ENCODE assay signal across 31 cellular contexts in the genomic region with DNA sequence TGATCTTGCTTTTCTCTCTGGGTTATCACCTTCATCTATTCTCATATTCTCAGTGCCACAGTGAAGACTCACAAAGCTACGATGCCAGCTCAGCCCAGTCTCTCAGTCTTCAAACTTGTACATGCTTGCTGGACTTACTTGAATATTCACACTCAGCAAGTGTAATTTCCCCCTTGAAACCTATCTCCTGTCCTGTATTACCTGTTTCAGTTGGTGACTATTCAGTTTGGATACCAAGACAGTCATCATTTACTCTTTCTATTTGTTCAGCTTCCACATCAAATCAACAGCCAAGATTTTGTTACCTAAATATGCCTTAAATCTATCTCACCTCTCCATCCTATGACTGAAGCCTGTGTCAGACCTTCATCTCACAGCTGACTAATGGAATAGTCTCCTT.
"Had no signal": no experiment of that assay in that cellular context is flagged by ENCODE, and none has a peak within 500 bp of the region (broad histone marks: within the 10 kb centered on the region; RNA-seq: fewer than 3 reads in every experiment).

No MANE protein-coding gene starts in this region.

- H3K27ac Mint-ChIP-seq: activated B cell treated with CpG ODN at 0.5 μM for 24 hours; activated CD4-positive, alpha-beta memory T cell treated with anti-CD3 and anti-CD28 coated beads, Interleukin-2, amount 10 ng/mL, durations not matched to agents 7 days and 5 days; activated CD8-positive, alpha-beta memory T cell treated with anti-CD3 and anti-CD28 coated beads, Interleukin-2, amount 10 ng/mL, durations not matched to agents 7 days and 5 days; activated naive CD4-positive, alpha-beta T cell treated with anti-CD3 and anti-CD28 coated beads, Interleukin-2, amount 10 ng/mL, durations not matched to agents 7 days and 5 days; activated naive CD8-positive, alpha-beta T cell; activated naive CD8-positive, alpha-beta T cell treated with anti-CD3 and anti-CD28 coated beads, Interleukin-2, amount 50 U/mL, for 24 hours had no signal

- H3K4me1 Mint-ChIP-seq: activated B cell treated with CpG ODN at 0.5 μM for 24 hours; activated CD4-positive, alpha-beta memory T cell treated with anti-CD3 and anti-CD28 coated beads, Interleukin-2, amount 10 ng/mL, durations not matched to agents 7 days and 5 days; activated CD8-positive, alpha-beta memory T cell treated with anti-CD3 and anti-CD28 coated beads, Interleukin-2, amount 10 ng/mL, durations not matched to agents 7 days and 5 days; activated naive CD4-positive, alpha-beta T cell treated with anti-CD3 and anti-CD28 coated beads, Interleukin-2, amount 10 ng/mL, durations not matched to agents 7 days and 5 days; central memory CD8-positive, alpha-beta T cell had no signal

- H3K9me3 Mint-ChIP-seq: activated B cell treated with CpG ODN at 0.5 μM for 24 hours; activated naive CD4-positive, alpha-beta T cell treated with anti-CD3 and anti-CD28 coated beads, Interleukin-2, amount 10 ng/mL, durations not matched to agents 7 days and 5 days; activated naive CD8-positive, alpha-beta T cell treated with anti-CD3 and anti-CD28 coated beads, Interleukin-2, amount 50 U/mL, for 24 hours; brain had no signal

- H3K4me3 Mint-ChIP-seq: activated B cell treated with CpG ODN at 0.5 μM for 24 hours; activated CD4-positive, alpha-beta memory T cell treated with anti-CD3 and anti-CD28 coated beads, Interleukin-2, amount 10 ng/mL, durations not matched to agents 7 days and 5 days; activated CD8-positive, alpha-beta memory T cell treated with anti-CD3 and anti-CD28 coated beads, Interleukin-2, amount 10 ng/mL, durations not matched to agents 7 days and 5 days; activated naive CD4-positive, alpha-beta T cell treated with anti-CD3 and anti-CD28 coated beads, Interleukin-2, amount 10 ng/mL, durations not matched to agents 7 days and 5 days; activated naive CD8-positive, alpha-beta T cell; activated naive CD8-positive, alpha-beta T cell treated with anti-CD3 and anti-CD28 coated beads, Interleukin-2, amount 50 U/mL, for 24 hours; brain; central memory CD8-positive, alpha-beta T cell had no signal

- H3K36me3 Mint-ChIP-seq: activated CD8-positive, alpha-beta memory T cell treated with anti-CD3 and anti-CD28 coated beads, Interleukin-2, amount 10 ng/mL, durations not matched to agents 7 days and 5 days; activated naive CD4-positive, alpha-beta T cell treated with anti-CD3 and anti-CD28 coated beads, Interleukin-2, amount 10 ng/mL, durations not matched to agents 7 days and 5 days; activated naive CD8-positive, alpha-beta T cell; brain had no signal

- H3K27ac ChIP-seq: PC-9, RWPE1, VCaP had no signal

- H3K27me3 Mint-ChIP-seq: activated B cell treated with CpG ODN at 0.5 μM for 24 hours; activated CD4-positive, alpha-beta memory T cell treated with anti-CD3 and anti-CD28 coated beads, Interleukin-2, amount 10 ng/mL, durations not matched to agents 7 days and 5 days; activated CD8-positive, alpha-beta memory T cell treated with anti-CD3 and anti-CD28 coated beads, Interleukin-2, amount 10 ng/mL, durations not matched to agents 7 days and 5 days; activated naive CD4-positive, alpha-beta T cell treated with anti-CD3 and anti-CD28 coated beads, Interleukin-2, amount 10 ng/mL, durations not matched to agents 7 days and 5 days; activated naive CD8-positive, alpha-beta T cell; activated naive CD8-positive, alpha-beta T cell treated with anti-CD3 and anti-CD28 coated beads, Interleukin-2, amount 50 U/mL, for 24 hours; central memory CD8-positive, alpha-beta T cell had no signal

- DNase-seq: activated B cell treated with CpG ODN at 0.5 μM for 24 hours; activated CD4-positive, alpha-beta memory T cell treated with anti-CD3 and anti-CD28 coated beads, Interleukin-2, amount 10 ng/mL, durations not matched to agents 7 days and 5 days; activated CD4-positive, alpha-beta T cell treated with anti-CD3 and anti-CD28 coated beads for 4 hours; activated CD4-positive, CD25-positive, alpha-beta regulatory T cell treated with anti-CD3 and anti-CD28 coated beads, Interleukin-2, amount 50 U/mL, for 72 hours; activated CD8-positive, alpha-beta memory T cell treated with anti-CD3 and anti-CD28 coated beads for 24 hours; activated CD8-positive, alpha-beta memory T cell treated with anti-CD3 and anti-CD28 coated beads, Interleukin-2, amount 10 ng/mL, durations not matched to agents 7 days and 5 days; activated CD8-positive, alpha-beta memory T cell treated with anti-CD3 and anti-CD28 coated beads, Interleukin-2, amount 50 U/mL, for 48 hours; activated effector memory CD4-positive, alpha-beta T cell treated with Interleukin-2 at 50 U/mL for 16 hours; activated naive CD4-positive, alpha-beta T cell treated with anti-CD3 and anti-CD28 coated beads, Interleukin-2, amount 10 ng/mL, durations not matched to agents 7 days and 5 days; activated naive CD8-positive, alpha-beta T cell treated with anti-CD3 and anti-CD28 coated beads, Interleukin-2, amount 50 U/mL, for 24 hours; activated T-cell treated with anti-CD3 and anti-CD28 coated beads, Interleukin-2, amount 50 U/mL, for 48 hours; Karpas-422; KBM-7; MG63; NCI-H1048; NCI-H1417; NCI-H146; NCI-H187; NCI-H345; NCI-H524 treated with DMSO at 0.1 percent for 48 hours; PC-9; Right ventricle myocardium superior; SW 1271; T-helper 1 cell; T-helper 2 cell; T-helper 9 cell had no signal
